Comparison of ENCODE assay signal across 12 cellular contexts in genomic region chr3:150497956-150498355, GRCh38. TPM values are rescaled to one million over a fixed set of nuclear protein-coding genes. Genes with fewer than 3 reads are reported as not detected.
DNase-seq lines count a peak whose midpoint lies in the region; ATAC-seq and TF ChIP-seq lines count a peak whose summit lies in the region.
"Had no signal": no experiment of that assay in that cellular context is flagged by ENCODE, and none has a peak within 500 bp of the region (broad histone marks: within the 10 kb centered on the region; RNA-seq: fewer than 3 reads in every experiment).

No MANE protein-coding gene starts in this region.

- WGBS in SK-N-SH (ENCODE audit: low lambda C conversion rate), result 4% methylated on average over 2 of the region's 2 CpGs

- intact Hi-C loops in gastrocnemius medialis (cut with DNase I; ENCODE audit: low total_unique reads), result loop anchor here (5.0 kb wide), 2 partner anchors 151 to 561 kb away; no protein-coding TSS in a partner anchor
- intact Hi-C loops in Right ventricle myocardium inferior (cut with DNase I), result loop anchor here (10.0 kb wide), 1 partner anchor 533 kb away; no protein-coding TSS in a partner anchor

- peaks cover 13% of the 10 kb centered on the region in 2 donors for H3K36me3 Mint-ChIP-seq in activated naive CD4-positive, alpha-beta T cell treated with anti-CD3 and anti-CD28 coated beads, Interleukin-2, amount 50 U/mL, for 72 hours

- peak overlapping the region in 1 of 2 experiments; percentile 25; a peak in 2 of 4 replicates for H3K27ac ChIP-seq in SK-N-SH (ENCODE audit: low read depth in 2 of 2, low read length in 1 of 2)
- no peak overlapping the region for H3K27ac ChIP-seq in epithelial cell of prostate
- no peak overlapping the region for H3K27ac ChIP-seq in gastrocnemius medialis

- no peak for TF ChIP-seq RAD21 in SK-N-SH (IDR thresholded peaks at IDR 0.05; ENCODE audit: low read length)

- ATAC-seq in HG03469 (IDR thresholded peaks at IDR 0.05; ENCODE audit: unreplicated experiment), result no peak
- ATAC-seq in gastrocnemius medialis, result no peak
- ATAC-seq in activated naive CD4-positive, alpha-beta T cell treated with anti-CD3 and anti-CD28 coated beads, Interleukin-2, amount 50 U/mL, for 72 hours, result no peak
- no peak for ATAC-seq in Right ventricle myocardium inferior
- ATAC-seq: activated CD8-positive, alpha-beta memory T cell treated with anti-CD3 and anti-CD28 coated beads, Interleukin-2, amount 10 ng/mL, durations not matched to agents 7 days and 5 days; activated naive CD8-positive, alpha-beta T cell treated with anti-CD3 and anti-CD28 coated beads, Interleukin-2, amount 50 U/mL, for 24 hours had no signal

- no peak for TF ChIP-seq POLR2A in gastrocnemius medialis (IDR thresholded peaks at IDR 0.05)

- H3K9me2 ChIP-seq in SK-N-SH, result no peaks in the 10 kb centered on the region

- H3K4me1 ChIP-seq in SK-N-SH (ENCODE audit: control insufficient read depth in 1 of 2, insufficient read depth in 2 of 2, low read depth in 1 of 2, low read length in 1 of 2), result peaks cover 0 to 6% of the 10 kb centered on the region in 2 experiments; a peak in 1 of 4 replicates
- no peaks in the 10 kb centered on the region for H3K4me1 ChIP-seq in gastrocnemius medialis

- H3K27me3 ChIP-seq in SK-N-SH (ENCODE audit: insufficient read depth), result no peaks in the 10 kb centered on the region
- H3K27me3 ChIP-seq in gastrocnemius medialis, result no peaks in the 10 kb centered on the region

- TF ChIP-seq EP300 in SK-N-SH (IDR thresholded peaks at IDR 0.05; ENCODE audit: borderline replicate concordance in 1 of 2, low read depth in 1 of 2, low read length in 1 of 2), result no peak

- H3K36me3 ChIP-seq in SK-N-SH (replicated peaks in 1 of 2; ENCODE audit: control insufficient read depth in 1 of 2, insufficient read depth in 2 of 2, low read length in 1 of 2) (no peaks in the 10 kb centered on the region), gastrocnemius medialis (no peaks in the 10 kb centered on the region)

- POLR2A ChIA-PET in SK-N-SH (lab: Yijun Ruan, JAX), result no interaction called here

- no peaks in the 10 kb centered on the region for H3K79me2 ChIP-seq in SK-N-SH (ENCODE audit: insufficient read depth)

- CTCF ChIA-PET in SK-N-SH (lab: Yijun Ruan, JAX), result no interaction called here

- H3K9ac ChIP-seq in SK-N-SH, result no peak overlapping the region

- H2AFZ ChIP-seq in SK-N-SH (ENCODE audit: low read depth), result no peak overlapping the region

- no peak for TF ChIP-seq CTCF in SK-N-SH (IDR thresholded peaks at IDR 0.05)
- no peak for TF ChIP-seq CTCF in gastrocnemius medialis (IDR thresholded peaks at IDR 0.05 in 4 of 5, conservative IDR thresholded peaks at IDR 0.05 in 1 of 5)

- in situ Hi-C loops in gastrocnemius medialis (cut with MboI; ENCODE audit: low sequenced_read_pairs in 4 of 4), result loop anchor here in 3 of 4 donors (5.0 to 25.0 kb wide), 6 partner anchors 83 to 561 kb away; no protein-coding TSS in a partner anchor

- DNase-seq in NOMO-1 (lab: John Stamatoyannopoulos, UW; ENCODE audit: unreplicated experiment in 2 of 2) (peak; percentile 12 to 25), NOMO-1 treated with dmso at 0.1 percent for 144 hours (lab: John Stamatoyannopoulos, UW; ENCODE audit: unreplicated experiment) (no peak), SK-N-SH (no peak), epithelial cell of prostate (ENCODE audit: low read depth, low spot score) (peak; percentile 44), gastrocnemius medialis (no peak), Right ventricle myocardium inferior (ENCODE audit: missing footprints) (no peak)
- no peak for DNase-seq in activated naive CD4-positive, alpha-beta T cell treated with anti-CD3 and anti-CD28 coated beads, Interleukin-2, amount 50 U/mL, for 72 hours (ENCODE audit: low spot score in 2 of 2)
- DNase-seq: activated CD8-positive, alpha-beta memory T cell treated with anti-CD3 and anti-CD28 coated beads, Interleukin-2, amount 10 ng/mL, durations not matched to agents 7 days and 5 days; activated naive CD8-positive, alpha-beta T cell treated with anti-CD3 and anti-CD28 coated beads, Interleukin-2, amount 50 U/mL, for 24 hours; NCI-H146; T-helper 2 cell had no signal

- H3K9me3 ChIP-seq in SK-N-SH, result no peaks in the 10 kb centered on the region
- H3K9me3 ChIP-seq in gastrocnemius medialis, result no peaks in the 10 kb centered on the region

- no peak overlapping the region for H3K4me2 ChIP-seq in SK-N-SH

- H3K9me3 Mint-ChIP-seq in activated naive CD4-positive, alpha-beta T cell treated with anti-CD3 and anti-CD28 coated beads, Interleukin-2, amount 50 U/mL, for 72 hours, result peaks cover 0 to 5% of the 10 kb centered on the region in 2 donors
- H3K9me3 Mint-ChIP-seq: activated naive CD8-positive, alpha-beta T cell treated with anti-CD3 and anti-CD28 coated beads, Interleukin-2, amount 50 U/mL, for 24 hours had no signal

- peaks cover 5% of the 10 kb centered on the region for H3F3A ChIP-seq in SK-N-SH (replicated peaks; ENCODE audit: insufficient read depth)

- H3K4me3 ChIP-seq in SK-N-SH (ENCODE audit: low read depth in 2 of 2, low read length in 1 of 2), result no peak overlapping the region
- H3K4me3 ChIP-seq in gastrocnemius medialis, result no peak overlapping the region

- no peak overlapping the region for H3K27ac Mint-ChIP-seq in activated naive CD4-positive, alpha-beta T cell treated with anti-CD3 and anti-CD28 coated beads, Interleukin-2, amount 50 U/mL, for 72 hours
- H3K27ac Mint-ChIP-seq: activated CD8-positive, alpha-beta memory T cell treated with anti-CD3 and anti-CD28 coated beads, Interleukin-2, amount 10 ng/mL, durations not matched to agents 7 days and 5 days; activated naive CD8-positive, alpha-beta T cell treated with anti-CD3 and anti-CD28 coated beads, Interleukin-2, amount 50 U/mL, for 24 hours had no signal

- H4K20me1 ChIP-seq in SK-N-SH (ENCODE audit: insufficient read depth), result no peaks in the 10 kb centered on the region

TF ChIP-seq in SK-N-SH, 30 proteins besides CTCF, POLR2A, EP300 and RAD21:
- TF ChIP-seq RFX5 (IDR thresholded peaks at IDR 0.05; ENCODE audit: low read length) (no peak), PBX3 (IDR thresholded peaks at IDR 0.05) (peak; percentile 78), TCF12 (IDR thresholded peaks at IDR 0.05) (peak; percentile 51; the same call in 1 of the 2 replicates), JUND (IDR thresholded peaks at IDR 0.05) (peak; percentile 78), REST (IDR thresholded peaks at IDR 0.05; ENCODE audit: low read depth, low read length) (no peak), FOSL2 (IDR thresholded peaks at IDR 0.05; ENCODE audit: borderline replicate concordance, low read depth) (peak; percentile 76; the same call in 1 of the 2 replicates), MXI1 (IDR thresholded peaks at IDR 0.05; ENCODE audit: low read depth, low read length) (no peak), GATA2 (CRISPR knock-in tag; IDR thresholded peaks at IDR 0.05) (no peak), SMC3 (IDR thresholded peaks at IDR 0.05; ENCODE audit: low read depth, low read length) (no peak), TEAD4 (IDR thresholded peaks at IDR 0.05; ENCODE audit: borderline replicate concordance, insufficient read depth) (no peak), POLR2AphosphoS5 (IDR thresholded peaks at IDR 0.05; ENCODE audit: low read depth, low read length) (no peak)

RNA-seq across cellular contexts. Expression of gene SERP1, which starts 48.3 kb away (rescaled TPM):
- 61.7 and 77.4 TPM in 2 replicates for polyA plus RNA-seq in SK-N-SH (2012; rRNA removed)
- polyA plus RNA-seq in SK-N-SH (2012; cell fraction: cytosol; rRNA removed), result 60.7 and 61.4 TPM in 2 replicates
- 77.7 and 128 TPM in 2 replicates for polyA plus RNA-seq in SK-N-SH (2012; cell fraction: nucleus; rRNA removed)
- total RNA-seq in gastrocnemius medialis, result 10 to 100 TPM; 25.3 to 52.7 (median 36.3) TPM
- 100 to 1,000 TPM in 1 of 2 donors, 10 to 100 TPM in 1; 65.9 to 104 TPM for total RNA-seq in activated naive CD4-positive, alpha-beta T cell treated with anti-CD3 and anti-CD28 coated beads, Interleukin-2, amount 50 U/mL, for 72 hours
- total RNA-seq in Right ventricle myocardium inferior, result 23.7 TPM

RNA-seq across cellular contexts. Expression of gene EIF2A, which starts 48.6 kb away (rescaled TPM):
- 67.0 and 72.7 TPM in 2 replicates for polyA plus RNA-seq in SK-N-SH (2012; rRNA removed)
- polyA plus RNA-seq in SK-N-SH (2012; cell fraction: cytosol; rRNA removed), result 83.0 and 110 TPM in 2 replicates
- 35.4 and 70.9 TPM in 2 replicates for polyA plus RNA-seq in SK-N-SH (2012; cell fraction: nucleus; rRNA removed)
- total RNA-seq in gastrocnemius medialis (100 to 1,000 TPM; 150 to 168 (median 163) TPM), Right ventricle myocardium inferior (68.9 TPM)
- 100 to 1,000 TPM; 137 to 158 TPM for total RNA-seq in activated naive CD4-positive, alpha-beta T cell treated with anti-CD3 and anti-CD28 coated beads, Interleukin-2, amount 50 U/mL, for 72 hours

Comparison
In these comparisons a context has a peak if more than half of its experiments do, and no peak if none do; other contexts are left out.
1. DNase-seq: peak in NOMO-1 (2 of 2) and epithelial cell of prostate (single experiment); none in NOMO-1 treated with dmso at 0.1 percent for 144 hours (single experiment), SK-N-SH (single experiment), gastrocnemius medialis (0 of 2), activated naive CD4-positive, alpha-beta T cell treated with anti-CD3 and anti-CD28 coated beads, Interleukin-2, amount 50 U/mL, for 72 hours (0 of 2) and Right ventricle myocardium inferior (single experiment).